In genomic region chr20:23946206-23946605, GRCh38 we compare ENCODE assay signal across 43 cellular contexts. TPM values are rescaled to one million over a fixed set of nuclear protein-coding genes. Genes with fewer than 3 reads are reported as not detected.
"Had no signal": no experiment of that assay in that cellular context is flagged by ENCODE, and none has a peak within 500 bp of the region (broad histone marks: within the 10 kb centered on the region; RNA-seq: fewer than 3 reads in every experiment).

No MANE protein-coding gene starts in this region.

- H3K27ac ChIP-seq: adrenal gland, ascending aorta, body of pancreas, brain microvascular endothelial cell, breast epithelium, cardiac muscle cell had no signal

- H3K27me3 Mint-ChIP-seq: activated naive CD8-positive, alpha-beta T cell treated with anti-CD3 and anti-CD28 coated beads for 36 hours; brain had no signal

- H3K4me1 Mint-ChIP-seq: activated naive CD4-positive, alpha-beta T cell treated with anti-CD3 and anti-CD28 coated beads, Interleukin-2, amount 10 ng/mL, durations not matched to agents 7 days and 5 days; activated naive CD4-positive, alpha-beta T cell treated with anti-CD3 and anti-CD28 coated beads, Interleukin-2, amount 50 U/mL, for 24 hours; activated naive CD8-positive, alpha-beta T cell treated with anti-CD3 and anti-CD28 coated beads for 36 hours; activated naive CD8-positive, alpha-beta T cell treated with anti-CD3 and anti-CD28 coated beads, Interleukin-2, amount 10 ng/mL, durations not matched to agents 7 days and 5 days; activated naive CD8-positive, alpha-beta T cell treated with anti-CD3 and anti-CD28 coated beads, Interleukin-2, amount 50 U/mL, for 24 hours; activated T-helper 17 cell treated with anti-CD3 and anti-CD28 coated beads, Interleukin-2, amount 50 U/mL, for 72 hours; brain; central memory CD8-positive, alpha-beta T cell had no signal

- H3K36me3 ChIP-seq: adrenal gland, ascending aorta, brain microvascular endothelial cell, breast epithelium, cardiac muscle cell had no signal

- ATAC-seq: activated naive CD4-positive, alpha-beta T cell treated with anti-CD3 and anti-CD28 coated beads, Interleukin-2, amount 50 U/mL, for 72 hours; activated naive CD8-positive, alpha-beta T cell treated with anti-CD3 and anti-CD28 coated beads, Interleukin-2, amount 50 U/mL, for 24 hours; activated T-cell treated with anti-CD3 and anti-CD28 coated beads, Interleukin-2, amount 50 U/mL, for 4 hours; activated T-cell treated with anti-CD3 and anti-CD28 coated beads, Interleukin-2, amount 50 U/mL, for 72 hours; activated T-helper 17 cell treated with anti-CD3 and anti-CD28 coated beads, Interleukin-2, amount 50 U/mL, for 72 hours; body of pancreas had no signal

- H3K4me3 Mint-ChIP-seq: activated naive CD4-positive, alpha-beta T cell treated with anti-CD3 and anti-CD28 coated beads for 36 hours; activated naive CD4-positive, alpha-beta T cell treated with anti-CD3 and anti-CD28 coated beads, Interleukin-2, amount 10 ng/mL, durations not matched to agents 7 days and 5 days; activated naive CD4-positive, alpha-beta T cell treated with anti-CD3 and anti-CD28 coated beads, Interleukin-2, amount 50 U/mL, for 24 hours; activated naive CD8-positive, alpha-beta T cell; activated naive CD8-positive, alpha-beta T cell treated with anti-CD3 and anti-CD28 coated beads for 36 hours; activated naive CD8-positive, alpha-beta T cell treated with anti-CD3 and anti-CD28 coated beads, Interleukin-2, amount 10 ng/mL, durations not matched to agents 7 days and 5 days; activated naive CD8-positive, alpha-beta T cell treated with anti-CD3 and anti-CD28 coated beads, Interleukin-2, amount 50 U/mL, for 24 hours; activated T-cell treated with anti-CD3 and anti-CD28 coated beads, Interleukin-2, amount 50 U/mL, for 24 hours; activated T-cell treated with anti-CD3 and anti-CD28 coated beads, Interleukin-2, amount 50 U/mL, for 4 hours; activated T-cell treated with anti-CD3 and anti-CD28 coated beads, Interleukin-2, amount 50 U/mL, for 72 hours; activated T-helper 17 cell treated with anti-CD3 and anti-CD28 coated beads, Interleukin-2, amount 50 U/mL, for 72 hours; brain; central memory CD8-positive, alpha-beta T cell had no signal

- H3K9me3 ChIP-seq: adrenal gland, ascending aorta, body of pancreas, breast epithelium had no signal

- H3K9me3 Mint-ChIP-seq: activated naive CD4-positive, alpha-beta T cell treated with anti-CD3 and anti-CD28 coated beads for 36 hours; activated naive CD4-positive, alpha-beta T cell treated with anti-CD3 and anti-CD28 coated beads, Interleukin-2, amount 10 ng/mL, durations not matched to agents 7 days and 5 days; activated naive CD4-positive, alpha-beta T cell treated with anti-CD3 and anti-CD28 coated beads, Interleukin-2, amount 50 U/mL, for 24 hours; activated naive CD4-positive, alpha-beta T cell treated with anti-CD3 and anti-CD28 coated beads, Interleukin-2, amount 50 U/mL, for 72 hours; activated naive CD8-positive, alpha-beta T cell treated with anti-CD3 and anti-CD28 coated beads for 36 hours; activated naive CD8-positive, alpha-beta T cell treated with anti-CD3 and anti-CD28 coated beads, Interleukin-2, amount 10 ng/mL, durations not matched to agents 7 days and 5 days; activated naive CD8-positive, alpha-beta T cell treated with anti-CD3 and anti-CD28 coated beads, Interleukin-2, amount 50 U/mL, for 24 hours; activated T-cell treated with anti-CD3 and anti-CD28 coated beads, Interleukin-2, amount 50 U/mL, for 24 hours; activated T-cell treated with anti-CD3 and anti-CD28 coated beads, Interleukin-2, amount 50 U/mL, for 4 hours; activated T-cell treated with anti-CD3 and anti-CD28 coated beads, Interleukin-2, amount 50 U/mL, for 72 hours; activated T-helper 17 cell treated with anti-CD3 and anti-CD28 coated beads, Interleukin-2, amount 50 U/mL, for 72 hours; activated T-helper 2 cell treated with anti-CD3 and anti-CD28 coated beads, Interferon-gamma antibody, Interleukin-2, Interleukin-4, amounts not matched to agents 10 μg/mL and 5 μg/mL and 100 μg/mL, durations not matched to agents 14 hours and 24 hours and 36 hours; brain; central memory CD8-positive, alpha-beta T cell had no signal

- H3K36me3 Mint-ChIP-seq: activated naive CD4-positive, alpha-beta T cell treated with anti-CD3 and anti-CD28 coated beads, Interleukin-2, amount 10 ng/mL, durations not matched to agents 7 days and 5 days; activated naive CD4-positive, alpha-beta T cell treated with anti-CD3 and anti-CD28 coated beads, Interleukin-2, amount 50 U/mL, for 24 hours; activated naive CD4-positive, alpha-beta T cell treated with anti-CD3 and anti-CD28 coated beads, Interleukin-2, amount 50 U/mL, for 72 hours; activated naive CD8-positive, alpha-beta T cell; activated naive CD8-positive, alpha-beta T cell treated with anti-CD3 and anti-CD28 coated beads for 36 hours; activated naive CD8-positive, alpha-beta T cell treated with anti-CD3 and anti-CD28 coated beads, Interleukin-2, amount 10 ng/mL, durations not matched to agents 7 days and 5 days; brain had no signal

- H3K27me3 ChIP-seq: adrenal gland, ascending aorta, body of pancreas, brain microvascular endothelial cell, breast epithelium, cardiac muscle cell had no signal

- DNase-seq: activated effector memory CD4-positive, alpha-beta T cell treated with anti-CD3 and anti-CD28 coated beads, Interleukin-2, amount 50 U/mL, for 16 hours; activated effector memory CD4-positive, alpha-beta T cell treated with Interleukin-2 at 50 U/mL for 16 hours; activated gamma-delta T cell; activated gamma-delta T cell treated with Interleukin-2 at 50 U/mL for 16 hours; activated naive CD4-positive, alpha-beta T cell; activated naive CD4-positive, alpha-beta T cell treated with anti-CD3 and anti-CD28 coated beads for 36 hours; activated naive CD4-positive, alpha-beta T cell treated with anti-CD3 and anti-CD28 coated beads, Interleukin-2, amount 10 ng/mL, durations not matched to agents 7 days and 5 days; activated naive CD4-positive, alpha-beta T cell treated with anti-CD3 and anti-CD28 coated beads, Interleukin-2, amount 50 U/mL, for 16 hours; activated naive CD4-positive, alpha-beta T cell treated with Interleukin-2 at 50 U/mL for 16 hours; activated naive CD8-positive, alpha-beta T cell treated with anti-CD3 and anti-CD28 coated beads for 36 hours; activated naive CD8-positive, alpha-beta T cell treated with anti-CD3 and anti-CD28 coated beads, Interleukin-2, amount 10 ng/mL, durations not matched to agents 7 days and 5 days; activated naive CD8-positive, alpha-beta T cell treated with anti-CD3 and anti-CD28 coated beads, Interleukin-2, amount 50 U/mL, for 24 hours; activated T-cell treated with anti-CD3 and anti-CD28 coated beads for 4 hours; activated T-cell treated with anti-CD3 and anti-CD28 coated beads, Interleukin-2, amount 50 U/mL, for 1 hour; activated T-cell treated with anti-CD3 and anti-CD28 coated beads, Interleukin-2, amount 50 U/mL, for 24 hours; activated T-cell treated with anti-CD3 and anti-CD28 coated beads, Interleukin-2, amount 50 U/mL, for 4 hours; activated T-cell treated with anti-CD3 and anti-CD28 coated beads, Interleukin-2, amount 50 U/mL, for 48 hours; activated T-cell treated with anti-CD3 and anti-CD28 coated beads, Interleukin-2, amount 50 U/mL, for 72 hours; adrenal gland; amniotic stem cell; amygdala; anterior cingulate cortex; aorta; body of pancreas; brain microvascular endothelial cell; caudate nucleus; central memory CD4-positive, alpha-beta T cell; cerebellar nuclear complex had no signal

- H3K4me1 ChIP-seq: adrenal gland, ascending aorta, body of pancreas, breast epithelium had no signal

- H3K4me3 ChIP-seq: adrenal gland, ascending aorta, body of pancreas, breast epithelium, cardiac muscle cell had no signal

- H3K27ac Mint-ChIP-seq: activated naive CD4-positive, alpha-beta T cell treated with anti-CD3 and anti-CD28 coated beads for 36 hours; activated naive CD4-positive, alpha-beta T cell treated with anti-CD3 and anti-CD28 coated beads, Interleukin-2, amount 10 ng/mL, durations not matched to agents 7 days and 5 days; activated naive CD4-positive, alpha-beta T cell treated with anti-CD3 and anti-CD28 coated beads, Interleukin-2, amount 50 U/mL, for 24 hours; activated naive CD4-positive, alpha-beta T cell treated with anti-CD3 and anti-CD28 coated beads, Interleukin-2, amount 50 U/mL, for 72 hours; activated naive CD8-positive, alpha-beta T cell; activated naive CD8-positive, alpha-beta T cell treated with anti-CD3 and anti-CD28 coated beads for 36 hours; activated naive CD8-positive, alpha-beta T cell treated with anti-CD3 and anti-CD28 coated beads, Interleukin-2, amount 10 ng/mL, durations not matched to agents 7 days and 5 days; activated naive CD8-positive, alpha-beta T cell treated with anti-CD3 and anti-CD28 coated beads, Interleukin-2, amount 50 U/mL, for 24 hours; activated T-cell treated with anti-CD3 and anti-CD28 coated beads, Interleukin-2, amount 50 U/mL, for 24 hours; activated T-cell treated with anti-CD3 and anti-CD28 coated beads, Interleukin-2, amount 50 U/mL, for 72 hours; activated T-helper 17 cell treated with anti-CD3 and anti-CD28 coated beads, Interleukin-2, amount 50 U/mL, for 72 hours; activated T-helper 2 cell treated with anti-CD3 and anti-CD28 coated beads, Interferon-gamma antibody, Interleukin-2, Interleukin-4, amounts not matched to agents 10 μg/mL and 5 μg/mL and 100 μg/mL, durations not matched to agents 14 hours and 24 hours and 36 hours; brain had no signal

RNA-seq across cellular contexts. Expression of gene GGTLC1, which starts 42.4 kb away (rescaled TPM):
- total RNA-seq: activated naive CD4-positive, alpha-beta T cell treated with anti-CD3 and anti-CD28 coated beads for 36 hours; activated naive CD4-positive, alpha-beta T cell treated with anti-CD3 and anti-CD28 coated beads, Interleukin-2, amount 50 U/mL, for 72 hours; activated naive CD8-positive, alpha-beta T cell treated with anti-CD3 and anti-CD28 coated beads for 36 hours; activated naive CD8-positive, alpha-beta T cell treated with anti-CD3 and anti-CD28 coated beads, Interleukin-2, amount 10 ng/mL, durations not matched to agents 7 days and 5 days; activated T-cell treated with anti-CD3 and anti-CD28 coated beads, Interleukin-2, amount 50 U/mL, for 4 hours; activated T-cell treated with anti-CD3 and anti-CD28 coated beads, Interleukin-2, amount 50 U/mL, for 72 hours; activated T-helper 17 cell treated with anti-CD3 and anti-CD28 coated beads, Interleukin-2, amount 50 U/mL, for 72 hours; activated T-helper 2 cell treated with anti-CD3 and anti-CD28 coated beads, Interferon-gamma antibody, Interleukin-2, Interleukin-4, amounts not matched to agents 10 μg/mL and 5 μg/mL and 100 μg/mL, durations not matched to agents 14 hours and 24 hours and 36 hours; aorta; ascending aorta; astrocyte; breast epithelium; bronchial epithelial cell; cardiac muscle cell; cardiac septum; cerebellum; chondrocyte had no signal
- polyA plus RNA-seq: adrenal gland, aorta, cardiac muscle cell had no signal
